1 cellular context compared by ENCODE assay signal in the genomic region with DNA sequence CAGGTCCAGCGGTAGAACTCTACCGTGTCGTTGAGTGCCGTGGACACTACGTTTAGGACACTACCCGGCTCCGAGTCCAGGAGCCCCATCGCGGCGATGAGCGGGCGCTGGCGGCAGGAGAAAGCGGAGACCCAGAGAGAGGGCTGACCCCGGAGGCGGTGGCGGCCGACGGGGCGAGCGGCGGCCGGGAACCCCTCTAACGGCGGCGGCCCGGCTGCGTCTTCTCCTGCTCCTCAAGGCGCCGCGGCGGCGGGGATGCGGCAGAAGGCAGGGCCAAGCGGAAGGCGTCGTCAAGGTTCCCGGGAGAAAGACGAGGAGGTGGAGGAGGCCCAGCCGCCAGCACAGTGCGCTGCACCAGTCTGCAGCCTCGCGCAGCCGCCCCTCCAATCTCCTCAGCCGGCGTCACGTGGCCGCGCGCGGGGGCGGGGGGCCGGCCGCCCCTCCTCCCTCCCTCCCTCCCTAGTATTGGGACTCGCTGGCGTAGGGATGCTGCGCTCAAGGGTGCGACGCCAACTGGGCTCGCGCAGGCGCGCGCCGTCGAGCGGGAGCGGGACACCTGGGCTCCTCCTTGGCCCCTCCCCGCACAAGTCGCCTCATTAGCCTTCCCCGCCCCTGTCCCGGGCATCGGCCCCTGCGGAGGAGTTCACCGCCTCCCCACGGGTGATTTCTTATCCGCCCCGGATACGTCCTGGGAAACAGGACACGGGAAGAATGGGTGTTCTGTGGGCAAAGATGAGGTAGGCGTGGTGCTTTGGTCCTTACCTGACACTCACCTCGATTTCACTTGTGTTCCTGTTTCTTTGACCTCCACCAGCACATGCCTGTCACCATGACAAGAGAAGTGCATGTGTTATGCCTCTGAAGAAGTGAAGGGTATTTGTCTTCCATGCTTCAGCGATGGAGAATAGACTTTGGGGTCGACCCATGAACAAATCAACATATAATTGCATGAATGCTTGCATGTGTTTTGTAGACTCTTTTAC.
TF ChIP-seq lines count a peak whose summit lies in the region.

A gene (minus strand): TSS at position 363 of the 983 bp plus-strand sequence. CDS start 274 bp downstream, at position 89.

TF ChIP-seq in SK-N-SH, 30 proteins besides CTCF, POLR2A, EP300 and RAD21 (continued from another document):
- TF ChIP-seq, protein P1, sequence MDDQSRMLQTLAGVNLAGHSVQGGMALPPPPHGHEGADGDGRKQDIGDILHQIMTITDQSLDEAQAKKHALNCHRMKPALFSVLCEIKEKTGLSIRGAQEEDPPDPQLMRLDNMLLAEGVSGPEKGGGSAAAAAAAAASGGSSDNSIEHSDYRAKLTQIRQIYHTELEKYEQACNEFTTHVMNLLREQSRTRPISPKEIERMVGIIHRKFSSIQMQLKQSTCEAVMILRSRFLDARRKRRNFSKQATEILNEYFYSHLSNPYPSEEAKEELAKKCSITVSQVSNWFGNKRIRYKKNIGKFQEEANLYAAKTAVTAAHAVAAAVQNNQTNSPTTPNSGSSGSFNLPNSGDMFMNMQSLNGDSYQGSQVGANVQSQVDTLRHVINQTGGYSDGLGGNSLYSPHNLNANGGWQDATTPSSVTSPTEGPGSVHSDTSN (IDR thresholded peaks at IDR 0.05) = no peak
- TF ChIP-seq JUND (IDR thresholded peaks at IDR 0.05) (no peak), SIN3A (IDR thresholded peaks at IDR 0.05; ENCODE audit: borderline replicate concordance, low read depth, low read length) (no peak; the same call in 1 of the 2 replicates), RCOR1 (IDR thresholded peaks at IDR 0.05; ENCODE audit: low read length) (no peak), MEF2A (IDR thresholded peaks at IDR 0.05; ENCODE audit: borderline replicate concordance, low read depth) (no peak), RXRA (IDR thresholded peaks at IDR 0.05; ENCODE audit: borderline replicate concordance, low read depth) (no peak), CHD2 (IDR thresholded peaks at IDR 0.05; ENCODE audit: low read length, partially characterized antibody) (no peak), POLR2AphosphoS5 (IDR thresholded peaks at IDR 0.05; ENCODE audit: low read depth, low read length) (peak; percentile 69), FOSL2 (IDR thresholded peaks at IDR 0.05; ENCODE audit: borderline replicate concordance, low read depth) (no peak), GATA2 (CRISPR knock-in tag; IDR thresholded peaks at IDR 0.05) (0 out of 2 replicates have a peak, but pooled peaks have one; percentile 7), TEAD4 (IDR thresholded peaks at IDR 0.05; ENCODE audit: borderline replicate concordance, insufficient read depth) (no peak), SMC3 (IDR thresholded peaks at IDR 0.05; ENCODE audit: low read depth, low read length) (no peak), MXI1 (IDR thresholded peaks at IDR 0.05; ENCODE audit: low read depth, low read length) (no peak)
- TF ChIP-seq, protein P2, sequence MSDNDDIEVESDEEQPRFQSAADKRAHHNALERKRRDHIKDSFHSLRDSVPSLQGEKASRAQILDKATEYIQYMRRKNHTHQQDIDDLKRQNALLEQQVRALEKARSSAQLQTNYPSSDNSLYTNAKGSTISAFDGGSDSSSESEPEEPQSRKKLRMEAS (IDR thresholded peaks at IDR 0.05; ENCODE audit: low read depth) = peak; percentile 93
- TF ChIP-seq, protein P3, sequence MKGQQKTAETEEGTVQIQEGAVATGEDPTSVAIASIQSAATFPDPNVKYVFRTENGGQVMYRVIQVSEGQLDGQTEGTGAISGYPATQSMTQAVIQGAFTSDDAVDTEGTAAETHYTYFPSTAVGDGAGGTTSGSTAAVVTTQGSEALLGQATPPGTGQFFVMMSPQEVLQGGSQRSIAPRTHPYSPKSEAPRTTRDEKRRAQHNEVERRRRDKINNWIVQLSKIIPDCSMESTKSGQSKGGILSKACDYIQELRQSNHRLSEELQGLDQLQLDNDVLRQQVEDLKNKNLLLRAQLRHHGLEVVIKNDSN (IDR thresholded peaks at IDR 0.05; ENCODE audit: borderline replicate concordance, low read depth) = peak; percentile 97
- TF ChIP-seq, protein P4, sequence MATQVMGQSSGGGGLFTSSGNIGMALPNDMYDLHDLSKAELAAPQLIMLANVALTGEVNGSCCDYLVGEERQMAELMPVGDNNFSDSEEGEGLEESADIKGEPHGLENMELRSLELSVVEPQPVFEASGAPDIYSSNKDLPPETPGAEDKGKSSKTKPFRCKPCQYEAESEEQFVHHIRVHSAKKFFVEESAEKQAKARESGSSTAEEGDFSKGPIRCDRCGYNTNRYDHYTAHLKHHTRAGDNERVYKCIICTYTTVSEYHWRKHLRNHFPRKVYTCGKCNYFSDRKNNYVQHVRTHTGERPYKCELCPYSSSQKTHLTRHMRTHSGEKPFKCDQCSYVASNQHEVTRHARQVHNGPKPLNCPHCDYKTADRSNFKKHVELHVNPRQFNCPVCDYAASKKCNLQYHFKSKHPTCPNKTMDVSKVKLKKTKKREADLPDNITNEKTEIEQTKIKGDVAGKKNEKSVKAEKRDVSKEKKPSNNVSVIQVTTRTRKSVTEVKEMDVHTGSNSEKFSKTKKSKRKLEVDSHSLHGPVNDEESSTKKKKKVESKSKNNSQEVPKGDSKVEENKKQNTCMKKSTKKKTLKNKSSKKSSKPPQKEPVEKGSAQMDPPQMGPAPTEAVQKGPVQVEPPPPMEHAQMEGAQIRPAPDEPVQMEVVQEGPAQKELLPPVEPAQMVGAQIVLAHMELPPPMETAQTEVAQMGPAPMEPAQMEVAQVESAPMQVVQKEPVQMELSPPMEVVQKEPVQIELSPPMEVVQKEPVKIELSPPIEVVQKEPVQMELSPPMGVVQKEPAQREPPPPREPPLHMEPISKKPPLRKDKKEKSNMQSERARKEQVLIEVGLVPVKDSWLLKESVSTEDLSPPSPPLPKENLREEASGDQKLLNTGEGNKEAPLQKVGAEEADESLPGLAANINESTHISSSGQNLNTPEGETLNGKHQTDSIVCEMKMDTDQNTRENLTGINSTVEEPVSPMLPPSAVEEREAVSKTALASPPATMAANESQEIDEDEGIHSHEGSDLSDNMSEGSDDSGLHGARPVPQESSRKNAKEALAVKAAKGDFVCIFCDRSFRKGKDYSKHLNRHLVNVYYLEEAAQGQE (IDR thresholded peaks at IDR 0.05; ENCODE audit: low read depth, low read length) = peak; percentile 30; the same call in 1 of the 2 replicates
